ENCODE assay signal across 8 cellular contexts in the genomic region with DNA sequence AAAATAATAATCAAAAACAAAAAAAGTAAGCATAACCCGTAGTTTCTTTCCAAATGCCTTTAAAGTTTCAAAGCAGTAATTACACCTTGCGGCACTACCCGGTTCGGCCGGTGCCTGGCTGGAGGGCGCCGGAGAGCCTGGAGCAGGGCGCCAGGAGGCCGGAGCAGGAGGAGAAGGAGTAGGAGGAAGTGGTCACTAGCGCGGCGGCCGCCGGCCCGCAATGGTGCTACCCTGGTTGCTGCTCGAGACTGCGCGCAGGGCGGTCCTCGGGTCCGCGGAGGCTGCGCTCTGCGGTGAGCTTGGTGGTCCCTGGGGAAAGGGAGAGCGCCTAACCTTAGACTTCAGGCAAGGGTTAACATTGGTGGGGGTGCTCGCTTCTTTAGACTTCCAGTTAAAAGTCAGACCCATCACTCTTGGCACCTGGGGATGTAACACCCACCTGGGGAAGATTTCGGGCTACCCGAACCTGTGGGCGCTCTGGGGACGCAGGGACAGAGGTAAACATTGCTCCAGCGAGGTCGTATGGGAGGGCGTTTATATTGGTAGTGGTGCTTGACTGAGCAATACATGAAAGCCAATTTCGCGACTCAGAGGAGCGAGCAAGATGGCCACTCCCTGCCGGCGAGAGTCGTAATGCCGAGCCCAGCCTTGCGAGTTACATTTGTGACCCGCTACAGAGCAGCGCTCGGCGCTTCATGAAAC. TPM values are rescaled to one million over a fixed set of nuclear protein-coding genes. Genes with fewer than 3 reads are reported as not detected.
DNase-seq lines count a peak whose midpoint lies in the region; ATAC-seq and TF ChIP-seq lines count a peak whose summit lies in the region.

No MANE protein-coding gene starts in this region.

- BruUV-seq in IMR-90 (replicated peaks; lab: Mats Ljungman, UMichigan), result TSS peak; percentile 52

- H3K27me3 ChIP-seq in IMR-90 (ENCODE audit: control insufficient read depth, insufficient read depth, low read length), result no peaks in the 10 kb centered on the region

- ATAC-seq in GM21529 (IDR thresholded peaks at IDR 0.05; ENCODE audit: unreplicated experiment) (peak; percentile 94), IMR-90 (ENCODE audit: low read depth) (peak; percentile 95), mucosa of descending colon (peak; percentile 98)

- peak overlapping the region; percentile 67; the same call in 1 of the 3 replicates for H2BK15ac ChIP-seq in IMR-90 (ENCODE audit: low read depth, low read length)

- intact Hi-C loops in IMR-90 (cut with micrococcal nuclease), result loop anchor here (2.0 to 5.0 kb wide), 4 partner anchors 48 to 226 kb away; partner anchors contain the start of genes CCNC and PNISR
- intact Hi-C loops in mucosa of descending colon (cut with DNase I, micrococcal nuclease), result no loop called here

- H3K4me2 ChIP-seq in IMR-90 (ENCODE audit: low read depth, low read length), result peak overlapping the region; percentile 75

- peak overlapping the region; percentile 85 for H3K18ac ChIP-seq in IMR-90 (ENCODE audit: low read depth, low read length)

- H3K4me3 ChIP-seq in IMR-90 (ENCODE audit: insufficient read depth, low read depth, low read length) (peak overlapping the region; percentile 87), mucosa of descending colon (peak overlapping the region; percentile 33)

- H3K27ac ChIP-seq in IMR-90 (ENCODE audit: insufficient read depth, low read length), result peak overlapping the region; percentile 96

- dilution Hi-C loops in IMR-90 (cut with HindIII; ENCODE audit: low sequenced_read_pairs, unreplicated experiment), result no loop called here

- peak overlapping the region; percentile 86 for H4K91ac ChIP-seq in IMR-90 (ENCODE audit: insufficient read depth, low read depth, low read length)

- no peak overlapping the region for H2BK20ac ChIP-seq in IMR-90 (ENCODE audit: low read depth, low read length)

- peak overlapping the region; percentile 95 for H3K4ac ChIP-seq in IMR-90 (ENCODE audit: low read depth, low read length)

- TF ChIP-seq CTCF in IMR-90 (conservative IDR thresholded peaks at IDR 0.05; ENCODE audit: low read depth, low read length), result peak; percentile 80
- peak; percentile 85 for TF ChIP-seq CTCF in mucosa of descending colon (IDR thresholded peaks at IDR 0.05)

- peak; percentile 42 for DNase-seq in DMS79 (lab: John Stamatoyannopoulos, UW)
- DNase-seq in IMR-90, result peak; percentile 77
- DNase-seq in OCI-M1 (lab: John Stamatoyannopoulos, UW), result peak; percentile 95
- DNase-seq in activated T-cell treated with anti-CD3 and anti-CD28 coated beads for 4 hours, result peak; percentile 42
- DNase-seq in epidermal melanocyte (ENCODE audit: insufficient read length, low spot score), result peak; percentile 78
- peak; percentile 86 to 90 (median 90) for DNase-seq in mucosa of descending colon
- DNase-seq in stimulated activated CD8-positive, alpha-beta memory T cell treated with anti-CD3 and anti-CD28 coated beads, Interleukin-7, amount 100 ng/mL, for 1 hour (ENCODE audit: low read depth in 2 of 2), result peak; percentile 19 to 36

- peak overlapping the region; percentile 92 for H3K23ac ChIP-seq in IMR-90 (ENCODE audit: low read depth, low read length)

- TF ChIP-seq RAD21 in IMR-90 (IDR thresholded peaks at IDR 0.05; ENCODE audit: low read length), result peak; percentile 54

- peak overlapping the region; percentile 29; the same call in 1 of the 2 replicates for H2AK5ac ChIP-seq in IMR-90 (ENCODE audit: low read depth, low read length)

- POLR2A ChIA-PET in IMR-90 (lab: Charles Lee; ENCODE audit: unreplicated experiment), result no interaction called here

- H2BK120ac ChIP-seq in IMR-90 (ENCODE audit: low read depth, low read length), result peak overlapping the region; percentile 74

- CTCF ChIA-PET in IMR-90 (lab: Yijun Ruan, JAX), result interaction anchor here (0.6 to 1.3 kb wide), 3 partner anchors 11 to 102 kb away, joined by 3 to 4 read pairs (median 4); no protein-coding TSS in a partner anchor

- peak overlapping the region; percentile 96 for H3K56ac ChIP-seq in IMR-90 (ENCODE audit: extremely low read depth, insufficient read depth, low read length)

- H3K79me1 ChIP-seq in IMR-90 (ENCODE audit: low read depth in 1 of 2, low read length in 2 of 2), result peaks cover 10 to 23% of the 10 kb centered on the region in 2 experiments; a peak in 2 of 4 replicates

- in situ Hi-C loops in IMR-90 (cut with MboI; ENCODE audit: low sequenced_read_pairs), result no loop called here

- H2AK9ac ChIP-seq in IMR-90 (replicated peaks; ENCODE audit: low read depth, low read length, poor library complexity), result peak overlapping the region; percentile 1

- peak overlapping the region; percentile 88 for H2AFZ ChIP-seq in IMR-90 (replicated peaks; ENCODE audit: low read length, poor library complexity)

- no peaks in the 10 kb centered on the region for H4K20me1 ChIP-seq in IMR-90 (ENCODE audit: insufficient read depth, low read length)

- peak overlapping the region; percentile 96 for H3K14ac ChIP-seq in IMR-90 (replicated peaks; ENCODE audit: low read depth, low read length)

- no peaks in the 10 kb centered on the region for H3K9me1 ChIP-seq in IMR-90 (ENCODE audit: insufficient read depth, low read length)

- H4K8ac ChIP-seq in IMR-90 (ENCODE audit: low read depth in 2 of 2, low read length in 2 of 2), result peak overlapping the region; percentile 91 to 94

- H3K9ac ChIP-seq in IMR-90 (ENCODE audit: low read depth, low read length), result peak overlapping the region; percentile 96

- WGBS in IMR-90 (ENCODE audit: extremely low coverage in 2 of 2, insufficient read length in 1 of 2), 2 experiments, result 0% methylated on average over 15 of the region's 45 CpGs; no CpG with 5 or more reads in 1 of the 2 experiments

- peak; percentile 84 for TF ChIP-seq POLR2A in IMR-90 (IDR thresholded peaks at IDR 0.05; ENCODE audit: low read depth, low read length)

- no peaks in the 10 kb centered on the region for H3K9me3 ChIP-seq in IMR-90 (ENCODE audit: control insufficient read depth, insufficient read depth, low read length)
- H3K9me3 ChIP-seq in mucosa of descending colon, result no peaks in the 10 kb centered on the region

- peak overlapping the region; percentile 90 for H4K5ac ChIP-seq in IMR-90 (ENCODE audit: low read depth, low read length)

- peaks cover 2% of the 10 kb centered on the region; the same call in 1 of the 2 replicates for H3K4me1 ChIP-seq in IMR-90 (ENCODE audit: control insufficient read depth, insufficient read depth, low read length)
- peaks cover 6% of the 10 kb centered on the region for H3K4me1 ChIP-seq in mucosa of descending colon (ENCODE audit: low read depth)

- H3K36me3 ChIP-seq in IMR-90 (ENCODE audit: control insufficient read depth, insufficient read depth, low read length) (no peaks in the 10 kb centered on the region), mucosa of descending colon (ENCODE audit: low read depth) (no peaks in the 10 kb centered on the region)

- H2BK5ac ChIP-seq in IMR-90 (ENCODE audit: low read depth, low read length, poor library complexity, severe bottlenecking), result peak overlapping the region; percentile 88

TF ChIP-seq in IMR-90, 13 proteins besides CTCF, POLR2A, EP300 and RAD21:
- TF ChIP-seq BHLHE40 (IDR thresholded peaks at IDR 0.05; ENCODE audit: low read depth, low read length), result no peak
- no peak for TF ChIP-seq NFE2L2 (IDR thresholded peaks at IDR 0.05; ENCODE audit: low read depth, low read length)
- TF ChIP-seq MAFK (IDR thresholded peaks at IDR 0.05; ENCODE audit: low read depth, low read length), result no peak
- TF ChIP-seq SMC3 (IDR thresholded peaks at IDR 0.05; ENCODE audit: low read depth, low read length), result peak; percentile 37
- TF ChIP-seq, protein P1, sequence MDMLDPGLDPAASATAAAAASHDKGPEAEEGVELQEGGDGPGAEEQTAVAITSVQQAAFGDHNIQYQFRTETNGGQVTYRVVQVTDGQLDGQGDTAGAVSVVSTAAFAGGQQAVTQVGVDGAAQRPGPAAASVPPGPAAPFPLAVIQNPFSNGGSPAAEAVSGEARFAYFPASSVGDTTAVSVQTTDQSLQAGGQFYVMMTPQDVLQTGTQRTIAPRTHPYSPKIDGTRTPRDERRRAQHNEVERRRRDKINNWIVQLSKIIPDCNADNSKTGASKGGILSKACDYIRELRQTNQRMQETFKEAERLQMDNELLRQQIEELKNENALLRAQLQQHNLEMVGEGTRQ (IDR thresholded peaks at IDR 0.05; ENCODE audit: low read depth, low read length), result no peak
- TF ChIP-seq MAZ (IDR thresholded peaks at IDR 0.05; ENCODE audit: borderline replicate concordance, low read depth, low read length), result peak; percentile 48; the same call in 1 of the 2 replicates
- no peak for TF ChIP-seq RFX5 (IDR thresholded peaks at IDR 0.05; ENCODE audit: low read depth, low read length)
- 0 out of 2 replicates have a peak, but pooled peaks have one; percentile 20 for TF ChIP-seq MXI1 (IDR thresholded peaks at IDR 0.05; ENCODE audit: borderline replicate concordance, low read depth, low read length)
- TF ChIP-seq FOS (IDR thresholded peaks at IDR 0.05; ENCODE audit: low read depth, low read length), result no peak
- no peak for TF ChIP-seq CEBPB (IDR thresholded peaks at IDR 0.05; ENCODE audit: low read depth, low read length)
- TF ChIP-seq RCOR1 (IDR thresholded peaks at IDR 0.05; ENCODE audit: insufficient replicate concordance, low read length), result no peak
- TF ChIP-seq CHD1 (IDR thresholded peaks at IDR 0.05; ENCODE audit: low read depth, low read length), result no peak
- no peak for TF ChIP-seq ELK1 (IDR thresholded peaks at IDR 0.05; ENCODE audit: borderline replicate concordance, low read depth, low read length)
TF ChIP-seq in IMR-90: peak in this region for 3.

RNA-seq across cellular contexts. Expression of gene USP45, which starts 5.8 kb away (rescaled TPM):
- total RNA-seq in IMR-90 (2012; rRNA removed) (15.3 and 24.2 TPM in 2 replicates), mucosa of descending colon (10 to 100 TPM in 2 of 3 donors, 1 to 10 TPM in 1; 9.4 to 18.0 (median 16.1) TPM)
- 6.1 and 6.6 TPM in 2 replicates for polyA plus RNA-seq in IMR-90 (2012; rRNA removed)
- polyA plus RNA-seq in IMR-90 (2012; cell fraction: cytosol; rRNA removed), result 1.0 and 1.9 TPM in 2 replicates
- polyA plus RNA-seq in IMR-90 (2012; cell fraction: nucleus; rRNA removed; ENCODE audit: low replicate concordance), result 2.1 and 22.3 TPM in 2 replicates

RNA-seq across cellular contexts. Expression of gene CCNC, which starts 47.5 kb away (rescaled TPM):
- 95.7 and 127 TPM in 2 replicates for total RNA-seq in IMR-90 (2012; rRNA removed)
- 19.8 and 30.1 TPM in 2 replicates for polyA plus RNA-seq in IMR-90 (2012; rRNA removed)
- 5.4 and 10.6 TPM in 2 replicates for polyA plus RNA-seq in IMR-90 (2012; cell fraction: cytosol; rRNA removed)
- polyA plus RNA-seq in IMR-90 (2012; cell fraction: nucleus; rRNA removed; ENCODE audit: low replicate concordance), result 1.4 and 15.0 TPM in 2 replicates
- 10 to 100 TPM; 32.7 to 52.2 (median 34.2) TPM for total RNA-seq in mucosa of descending colon

Comparison
In these comparisons a context has a peak if more than half of its experiments do, and no peak if none do; other contexts are left out.
1. Peak in every context shown above with its lines: DNase-seq, ATAC-seq, H3K4me3 ChIP-seq and H3K27ac ChIP-seq.
2. DNase-seq: peak in every context shown above with its lines; median percentile 95 in OCI-M1; 90 in mucosa of descending colon; 78 in epidermal melanocyte; 77 in IMR-90; 42 in DMS79; 42 in activated T-cell treated with anti-CD3 and anti-CD28 coated beads for 4 hours; 28 in stimulated activated CD8-positive, alpha-beta memory T cell treated with anti-CD3 and anti-CD28 coated beads, Interleukin-7, amount 100 ng/mL, for 1 hour.